10 cellular contexts compared by ENCODE assay signal in the genomic region with DNA sequence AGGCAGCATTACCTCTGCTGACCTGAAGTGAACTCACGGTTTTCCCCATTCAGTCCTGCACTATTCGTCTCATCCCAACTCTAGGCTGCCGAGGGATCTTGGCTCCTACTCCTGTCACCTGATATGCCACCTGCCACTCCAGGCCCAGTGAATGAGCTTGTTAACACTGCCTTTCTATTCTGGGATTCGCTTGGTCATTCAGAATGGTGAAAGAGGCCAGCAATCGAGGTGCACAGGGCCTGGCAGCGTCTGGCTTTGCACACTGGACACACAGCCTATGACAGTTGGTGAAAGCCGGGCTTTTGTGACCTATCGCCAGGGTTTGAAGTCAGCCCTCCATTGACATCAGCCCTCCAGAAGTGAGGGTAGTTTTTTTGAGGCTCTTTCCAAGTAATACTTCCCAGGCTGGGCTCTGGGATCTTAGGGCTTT. TPM values are rescaled to one million over a fixed set of nuclear protein-coding genes. Genes with fewer than 3 reads are reported as not detected.
A peak's percentile ranks its signal among the peaks of the same experiment; 100 is the strongest.
DNase-seq lines count a peak whose midpoint lies in the region; ATAC-seq and TF ChIP-seq lines count a peak whose summit lies in the region.
"Had no signal": no experiment of that assay in that cellular context is flagged by ENCODE, and none has a peak within 500 bp of the region (broad histone marks: within the 10 kb centered on the region; RNA-seq: fewer than 3 reads in every experiment).

No MANE protein-coding gene starts in this region.

- no peaks in the 10 kb centered on the region for H3K27me3 ChIP-seq in WERI-Rb-1 (ENCODE audit: insufficient read depth, low read depth, severe bottlenecking)
- H3K27me3 ChIP-seq in left lung: no peaks in the 10 kb centered on the region
- no peaks in the 10 kb centered on the region for H3K27me3 ChIP-seq in thymus (ENCODE audit: control insufficient read depth, insufficient read depth)

- peaks cover 34 to 46% of the 10 kb centered on the region in 2 donors for H3K4me1 Mint-ChIP-seq in effector memory CD8-positive, alpha-beta T cell (ENCODE audit: low read depth in 2 of 2)

- H3K9me3 Mint-ChIP-seq in effector memory CD8-positive, alpha-beta T cell: no peaks in the 10 kb centered on the region
- H3K9me3 Mint-ChIP-seq: activated naive CD4-positive, alpha-beta T cell treated with anti-CD3 and anti-CD28 coated beads for 36 hours had no signal

- intact Hi-C loops in left lung (cut with DNase I): no loop called here

- no peak overlapping the region for H3K4me3 Mint-ChIP-seq in effector memory CD8-positive, alpha-beta T cell
- H3K4me3 Mint-ChIP-seq: activated naive CD4-positive, alpha-beta T cell treated with anti-CD3 and anti-CD28 coated beads for 36 hours had no signal

- H3K36me3 Mint-ChIP-seq in effector memory CD8-positive, alpha-beta T cell (ENCODE audit: insufficient read depth): peaks cover 10% of the 10 kb centered on the region

- H3K4me1 ChIP-seq in left lung (peaks cover 27 to 70% of the 10 kb centered on the region in 2 donors), thymus (ENCODE audit: control insufficient read depth, insufficient read depth, low read length) (no peaks in the 10 kb centered on the region)

- ATAC-seq in left lung (peak; percentile 82), GM18498 (IDR thresholded peaks at IDR 0.05; ENCODE audit: unreplicated experiment) (no peak)
- ATAC-seq in effector memory CD8-positive, alpha-beta T cell (replicated peaks): no peak

- H3K27ac ChIP-seq in WERI-Rb-1 (peak overlapping the region; percentile 37), left lung (peak overlapping the region; percentile 48 to 65), thymus (ENCODE audit: low read depth) (peak overlapping the region; percentile 2)

- H3K27me3 Mint-ChIP-seq in effector memory CD8-positive, alpha-beta T cell: no peaks in the 10 kb centered on the region

- 91% methylated on average over 8 of the region's 8 CpGs for WGBS in thymus

- H3K27ac Mint-ChIP-seq in effector memory CD8-positive, alpha-beta T cell: peak overlapping the region in 1 of 2 donors; percentile 51
- H3K27ac Mint-ChIP-seq: activated naive CD4-positive, alpha-beta T cell treated with anti-CD3 and anti-CD28 coated beads for 36 hours had no signal

- H3K9me3 ChIP-seq in WERI-Rb-1 (ENCODE audit: severe bottlenecking) (no peaks in the 10 kb centered on the region), left lung (no peaks in the 10 kb centered on the region), thymus (ENCODE audit: control insufficient read depth) (no peaks in the 10 kb centered on the region)

- TF ChIP-seq CTCF in WERI-Rb-1 (IDR thresholded peaks at IDR 0.05; ENCODE audit: low read depth, low read length) (no peak), left lung (IDR thresholded peaks at IDR 0.05) (no peak)

- no peak overlapping the region for H3K4me3 ChIP-seq in WERI-Rb-1 (ENCODE audit: low read depth, low read length)
- no peak overlapping the region for H3K4me3 ChIP-seq in left lung
- H3K4me3 ChIP-seq in thymus (ENCODE audit: low read length): no peak overlapping the region

- H3K36me3 ChIP-seq in WERI-Rb-1: no peaks in the 10 kb centered on the region; the same call in none of the 2 replicates
- H3K36me3 ChIP-seq in left lung: no peaks in the 10 kb centered on the region
- H3K36me3 ChIP-seq in thymus (ENCODE audit: control insufficient read depth, insufficient read depth): no peaks in the 10 kb centered on the region

- peak; percentile 51 for DNase-seq in NCI-H1694 (lab: John Stamatoyannopoulos, UW)
- peak; percentile 56 for DNase-seq in WERI-Rb-1
- DNase-seq in left lung: peak in 1 of 2 donors; percentile 74
- no peak for DNase-seq in activated T-cell treated with anti-CD3 and anti-CD28 coated beads for 4 hours
- no peak for DNase-seq in UCSD-AML1 (lab: John Stamatoyannopoulos, UW; ENCODE audit: unreplicated experiment)
- DNase-seq in effector memory CD8-positive, alpha-beta T cell: no peak
- DNase-seq: activated naive CD4-positive, alpha-beta T cell treated with anti-CD3 and anti-CD28 coated beads for 36 hours; T1000 had no signal

RNA-seq across cellular contexts. Expression of gene MYL9, which starts 59.3 kb away (rescaled TPM):
- 100 to 1,000 TPM; 319 to 344 TPM for total RNA-seq in left lung
- 138 TPM for polyA plus RNA-seq in thymus
- total RNA-seq: activated naive CD4-positive, alpha-beta T cell treated with anti-CD3 and anti-CD28 coated beads for 36 hours had no signal

Comparison
In these comparisons a context has a peak if more than half of its experiments do, and no peak if none do; other contexts are left out.
1. DNase-seq: peak in NCI-H1694 (single experiment) and WERI-Rb-1 (single experiment); none in activated T-cell treated with anti-CD3 and anti-CD28 coated beads for 4 hours (single experiment), UCSD-AML1 (single experiment) and effector memory CD8-positive, alpha-beta T cell (0 of 3).
2. H3K27ac ChIP-seq: peak in every context shown above with its lines; median percentile 56 in left lung; 37 in WERI-Rb-1; 2 in thymus.